14 cellular contexts compared by ENCODE assay signal in the genomic region with DNA sequence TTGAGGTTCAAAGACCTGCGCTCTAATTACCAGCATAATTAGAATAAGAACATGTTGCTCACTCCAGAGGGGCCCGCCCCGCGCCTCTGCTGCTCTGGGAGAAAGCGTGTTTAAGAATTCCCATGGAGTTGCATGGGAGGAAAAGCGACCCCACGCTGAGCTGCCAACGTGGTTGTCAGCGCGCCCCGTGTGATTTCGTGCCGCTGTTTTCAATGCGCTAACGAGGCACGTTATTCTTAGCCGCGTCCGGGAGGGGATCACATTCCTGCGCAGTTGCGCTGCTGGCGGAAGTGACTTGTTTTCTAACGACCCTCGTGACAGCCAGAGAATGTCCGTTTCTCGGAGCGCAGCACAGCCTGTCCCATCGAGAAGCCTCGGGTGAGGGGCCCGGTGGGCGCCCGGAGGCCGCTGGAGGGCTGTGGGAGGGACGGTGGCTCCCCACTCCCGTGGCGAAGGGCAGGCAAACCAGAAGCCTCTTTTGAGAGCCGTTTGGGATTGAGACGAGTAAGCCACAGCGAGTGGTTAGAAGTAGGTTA.
A peak's percentile ranks its signal among the peaks of the same experiment; 100 is the strongest.
DNase-seq lines count a peak whose midpoint lies in the region; TF ChIP-seq lines count a peak whose summit lies in the region.
"Had no signal": no experiment of that assay in that cellular context is flagged by ENCODE, and none has a peak within 500 bp of the region (broad histone marks: within the 10 kb centered on the region; RNA-seq: fewer than 3 reads in every experiment).

No MANE protein-coding gene starts in this region.

- H3K27me3 ChIP-seq in H7 (ENCODE audit: control insufficient read depth, insufficient read depth, low read length) (peaks cover 19% of the 10 kb centered on the region), PC-9 (ENCODE audit: insufficient read depth, low read depth) (peaks cover 78% of the 10 kb centered on the region)

- TF ChIP-seq CTCF in PC-9 (conservative IDR thresholded peaks at IDR 0.05): no peak

- H3K36me3 ChIP-seq in H7 (replicated peaks; ENCODE audit: control insufficient read depth, insufficient read depth, low read length): no peaks in the 10 kb centered on the region
- no peaks in the 10 kb centered on the region for H3K36me3 ChIP-seq in PC-9 (ENCODE audit: low read depth)
- H3K36me3 ChIP-seq: pancreas had no signal

- H3K4me3 Mint-ChIP-seq in activated naive CD4-positive, alpha-beta T cell treated with anti-CD3 and anti-CD28 coated beads, Interleukin-2, amount 10 ng/mL, durations not matched to agents 7 days and 5 days: no peak overlapping the region
- H3K4me3 Mint-ChIP-seq: activated CD4-positive, alpha-beta T cell treated with anti-CD3 and anti-CD28 coated beads, Interleukin-2, amount 10 ng/mL, durations not matched to agents 24 days and 14 days; activated naive CD4-positive, alpha-beta T cell treated with anti-CD3 and anti-CD28 coated beads, Interleukin-2, amount 50 U/mL, for 24 hours; CD8-positive, alpha-beta memory T cell had no signal

- DNase-seq in H7: peak; percentile 79
- peak; percentile 80 for DNase-seq in astrocyte of the hippocampus (ENCODE audit: low read depth, low spot score)
- peak; percentile 55 for DNase-seq in posterior vena cava (ENCODE audit: low spot score)
- DNase-seq in PC-9: no peak
- DNase-seq in occipital lobe (lab: John Stamatoyannopoulos, UW): no peak
- no peak for DNase-seq in activated naive CD4-positive, alpha-beta T cell treated with anti-CD3 and anti-CD28 coated beads, Interleukin-2, amount 10 ng/mL, durations not matched to agents 7 days and 5 days
- DNase-seq in middle frontal gyrus (ENCODE audit: extremely low spot score, low spot score): no peak
- DNase-seq: activated CD4-positive, alpha-beta T cell treated with anti-CD3 and anti-CD28 coated beads, Interleukin-2, amount 10 ng/mL, durations not matched to agents 24 days and 14 days; CD8-positive, alpha-beta memory T cell; effector memory CD4-positive, alpha-beta T cell; NK-92 treated with Interleukin-12 subunit alpha and Interleukin-12 subunit beta, amount 100 ng/mL, for 24 hours had no signal

- no peak overlapping the region for H3K27ac Mint-ChIP-seq in activated naive CD4-positive, alpha-beta T cell treated with anti-CD3 and anti-CD28 coated beads, Interleukin-2, amount 10 ng/mL, durations not matched to agents 7 days and 5 days
- H3K27ac Mint-ChIP-seq: activated CD4-positive, alpha-beta T cell treated with anti-CD3 and anti-CD28 coated beads, Interleukin-2, amount 10 ng/mL, durations not matched to agents 24 days and 14 days; activated naive CD4-positive, alpha-beta T cell treated with anti-CD3 and anti-CD28 coated beads, Interleukin-2, amount 50 U/mL, for 24 hours; CD8-positive, alpha-beta memory T cell had no signal

- H3F3A ChIP-seq in PC-9 (ENCODE audit: insufficient read depth, low read depth): peaks cover 6% of the 10 kb centered on the region; the same call in 1 of the 2 replicates

- no peaks in the 10 kb centered on the region for H3K9me2 ChIP-seq in PC-9 (ENCODE audit: insufficient read depth)

- no peaks in the 10 kb centered on the region for H4K20me1 ChIP-seq in PC-9 (ENCODE audit: insufficient read depth)

- no peaks in the 10 kb centered on the region for H3K9me3 ChIP-seq in PC-9 (ENCODE audit: insufficient read depth, low read depth)
- H3K9me3 ChIP-seq: pancreas had no signal

- no peak overlapping the region for H3K27ac ChIP-seq in PC-9
- H3K27ac ChIP-seq: pancreas had no signal

- no peaks in the 10 kb centered on the region for H3K36me3 Mint-ChIP-seq in activated naive CD4-positive, alpha-beta T cell treated with anti-CD3 and anti-CD28 coated beads, Interleukin-2, amount 10 ng/mL, durations not matched to agents 7 days and 5 days
- H3K36me3 Mint-ChIP-seq: activated naive CD4-positive, alpha-beta T cell treated with anti-CD3 and anti-CD28 coated beads, Interleukin-2, amount 50 U/mL, for 24 hours; CD8-positive, alpha-beta memory T cell had no signal

- peaks cover 16% of the 10 kb centered on the region for H3K9me3 Mint-ChIP-seq in activated naive CD4-positive, alpha-beta T cell treated with anti-CD3 and anti-CD28 coated beads, Interleukin-2, amount 10 ng/mL, durations not matched to agents 7 days and 5 days

- H2AFZ ChIP-seq in PC-9: no peak overlapping the region

- no peaks in the 10 kb centered on the region for H3K79me2 ChIP-seq in PC-9 (ENCODE audit: low read depth)

- CTCF ChIA-PET in PC-9 (lab: Charles Lee): no interaction called here
- CTCF ChIA-PET in activated naive CD4-positive, alpha-beta T cell treated with anti-CD3 and anti-CD28 coated beads, Interleukin-2, amount 10 ng/mL, durations not matched to agents 7 days and 5 days (lab: Charles Lee): no interaction called here

- peaks cover 30% of the 10 kb centered on the region for H3K27me3 Mint-ChIP-seq in activated naive CD4-positive, alpha-beta T cell treated with anti-CD3 and anti-CD28 coated beads, Interleukin-2, amount 10 ng/mL, durations not matched to agents 7 days and 5 days

- BruUV-seq in PC-9 (replicated peaks; lab: Mats Ljungman, UMichigan): no TSS peak

- H3K4me1 ChIP-seq in PC-9 (replicated peaks; ENCODE audit: insufficient read depth): no peaks in the 10 kb centered on the region
- H3K4me1 ChIP-seq: pancreas had no signal

- H3K4me3 ChIP-seq in H7 (ENCODE audit: insufficient read depth, low read depth, low read length) (peak overlapping the region; percentile 55), iPS-11a (ENCODE audit: low read depth, low read length) (peak overlapping the region; percentile 43), PC-9 (no peak overlapping the region)
- H3K4me3 ChIP-seq: pancreas had no signal

- H3K4me1 Mint-ChIP-seq in activated naive CD4-positive, alpha-beta T cell treated with anti-CD3 and anti-CD28 coated beads, Interleukin-2, amount 10 ng/mL, durations not matched to agents 7 days and 5 days: no peaks in the 10 kb centered on the region
- H3K4me1 Mint-ChIP-seq: activated CD4-positive, alpha-beta T cell treated with anti-CD3 and anti-CD28 coated beads, Interleukin-2, amount 10 ng/mL, durations not matched to agents 24 days and 14 days; activated naive CD4-positive, alpha-beta T cell treated with anti-CD3 and anti-CD28 coated beads, Interleukin-2, amount 50 U/mL, for 24 hours; CD8-positive, alpha-beta memory T cell had no signal

- POLR2A ChIA-PET in PC-9 (lab: Charles Lee; ENCODE audit: unreplicated experiment): no interaction called here

- no peak overlapping the region for H3K4me2 ChIP-seq in PC-9

- intact Hi-C loops in posterior vena cava (cut with DNase I): no loop called here
- intact Hi-C loops in PC-9 (cut with micrococcal nuclease; ENCODE audit: unreplicated experiment): no loop called here

Comparison
In these comparisons a context has a peak if more than half of its experiments do, and no peak if none do; other contexts are left out.
1. DNase-seq: peak in H7 (single experiment), astrocyte of the hippocampus (single experiment) and posterior vena cava (single experiment); none in PC-9 (0 of 2), occipital lobe (single experiment), activated naive CD4-positive, alpha-beta T cell treated with anti-CD3 and anti-CD28 coated beads, Interleukin-2, amount 10 ng/mL, durations not matched to agents 7 days and 5 days (single experiment) and middle frontal gyrus (single experiment).